Comparison of ENCODE assay signal across 34 cellular contexts in genomic region chr5:75862872-75863271, GRCh38.
"Had no signal": no experiment of that assay in that cellular context is flagged by ENCODE, and none has a peak within 500 bp of the region (broad histone marks: within the 10 kb centered on the region; RNA-seq: fewer than 3 reads in every experiment).

No MANE protein-coding gene starts in this region.

- H3K4me2 ChIP-seq: KMS-11, PC-9 had no signal

- H3K27ac ChIP-seq: ascending aorta, breast epithelium, KMS-11, PC-9, RWPE1, WERI-Rb-1 had no signal

- H3K36me3 ChIP-seq: ascending aorta, breast epithelium, WERI-Rb-1 had no signal

- H3K4me1 ChIP-seq: ascending aorta, breast epithelium had no signal

- H3K36me3 Mint-ChIP-seq: activated naive CD4-positive, alpha-beta T cell treated with anti-CD3 and anti-CD28 coated beads, Interleukin-2, amount 50 U/mL, for 24 hours; activated naive CD8-positive, alpha-beta T cell treated with anti-CD3 and anti-CD28 coated beads, Interleukin-2, amount 10 ng/mL, durations not matched to agents 7 days and 5 days; T-cell had no signal

- H3K27ac Mint-ChIP-seq: activated CD4-positive, alpha-beta T cell treated with anti-CD3 and anti-CD28 coated beads, Interleukin-2, amount 10 ng/mL, durations not matched to agents 24 days and 14 days; activated CD8-positive, alpha-beta T cell treated with anti-CD3 and anti-CD28 coated beads for 36 hours; activated naive CD4-positive, alpha-beta T cell treated with anti-CD3 and anti-CD28 coated beads, Interleukin-2, amount 50 U/mL, for 24 hours; activated naive CD8-positive, alpha-beta T cell treated with anti-CD3 and anti-CD28 coated beads, Interleukin-2, amount 10 ng/mL, durations not matched to agents 7 days and 5 days; activated T-cell treated with anti-CD3 and anti-CD28 coated beads, Interleukin-2, amount 50 U/mL, for 72 hours; activated T-helper 17 cell treated with anti-CD3 and anti-CD28 coated beads, Interleukin-2, amount 50 U/mL, for 72 hours; T-cell; T-helper 17 cell had no signal

- H3K4me3 Mint-ChIP-seq: activated CD4-positive, alpha-beta T cell treated with anti-CD3 and anti-CD28 coated beads, Interleukin-2, amount 10 ng/mL, durations not matched to agents 24 days and 14 days; activated CD8-positive, alpha-beta T cell treated with anti-CD3 and anti-CD28 coated beads for 36 hours; activated naive CD4-positive, alpha-beta T cell treated with anti-CD3 and anti-CD28 coated beads, Interleukin-2, amount 50 U/mL, for 24 hours; activated naive CD8-positive, alpha-beta T cell treated with anti-CD3 and anti-CD28 coated beads, Interleukin-2, amount 10 ng/mL, durations not matched to agents 7 days and 5 days; activated T-cell treated with anti-CD3 and anti-CD28 coated beads, Interleukin-2, amount 50 U/mL, for 72 hours; activated T-helper 17 cell treated with anti-CD3 and anti-CD28 coated beads, Interleukin-2, amount 50 U/mL, for 72 hours; T-cell; T-helper 17 cell had no signal

- H2AFZ ChIP-seq: PC-9 had no signal

- H3K27me3 Mint-ChIP-seq: activated CD4-positive, alpha-beta T cell treated with anti-CD3 and anti-CD28 coated beads, Interleukin-2, amount 10 ng/mL, durations not matched to agents 24 days and 14 days had no signal

- H3K4me1 Mint-ChIP-seq: activated CD4-positive, alpha-beta T cell treated with anti-CD3 and anti-CD28 coated beads, Interleukin-2, amount 10 ng/mL, durations not matched to agents 24 days and 14 days; activated naive CD4-positive, alpha-beta T cell treated with anti-CD3 and anti-CD28 coated beads, Interleukin-2, amount 50 U/mL, for 24 hours; activated naive CD8-positive, alpha-beta T cell treated with anti-CD3 and anti-CD28 coated beads, Interleukin-2, amount 10 ng/mL, durations not matched to agents 7 days and 5 days; activated T-helper 17 cell treated with anti-CD3 and anti-CD28 coated beads, Interleukin-2, amount 50 U/mL, for 72 hours; T-cell; T-helper 17 cell had no signal

- ATAC-seq: activated CD8-positive, alpha-beta T cell treated with anti-CD3 and anti-CD28 coated beads for 36 hours; activated T-cell treated with anti-CD3 and anti-CD28 coated beads, Interleukin-2, amount 50 U/mL, for 72 hours; activated T-helper 17 cell treated with anti-CD3 and anti-CD28 coated beads, Interleukin-2, amount 50 U/mL, for 72 hours; Right ventricle myocardium inferior; SK-N-SH treated with all-trans-retinoic acid at 6 μM for 48 hours; T-cell; T-helper 17 cell had no signal

- H3K9me3 ChIP-seq: ascending aorta, breast epithelium had no signal

- H3K4me3 ChIP-seq: ascending aorta, breast epithelium, PC-9 had no signal

- H3K27me3 ChIP-seq: ascending aorta, breast epithelium had no signal

- DNase-seq: activated CD4-positive, alpha-beta T cell treated with anti-CD3 and anti-CD28 coated beads, Interleukin-2, amount 10 ng/mL, durations not matched to agents 24 days and 14 days; activated CD4-positive, alpha-beta T cell treated with anti-CD3 and anti-CD28 coated beads, Interleukin-2, amount 50 U/mL, for 4 hours; activated CD8-positive, alpha-beta T cell treated with anti-CD3 and anti-CD28 coated beads for 36 hours; activated effector memory CD4-positive, alpha-beta T cell treated with anti-CD3 and anti-CD28 coated beads, Interleukin-2, amount 50 U/mL, for 16 hours; activated naive CD4-positive, alpha-beta T cell; activated naive CD8-positive, alpha-beta T cell treated with anti-CD3 and anti-CD28 coated beads, Interleukin-2, amount 10 ng/mL, durations not matched to agents 7 days and 5 days; activated T-cell treated with anti-CD3 and anti-CD28 coated beads, Interleukin-2, amount 50 U/mL, for 1 hour; activated T-cell treated with anti-CD3 and anti-CD28 coated beads, Interleukin-2, amount 50 U/mL, for 72 hours; amygdala; MM.1S; MV-4-11; NCI-H1092; NCI-H1436 treated with DMSO at 0.1 percent for 48 hours; NCI-H1694 treated with DMSO at 0.1 percent for 48 hours; NCI-H2029; NCI-H2107; NCI-H2227 treated with DMSO at 0.1 percent for 48 hours; NCI-H446; NCI-H524; NCI-H69; PC-9; SIG-M5; T-cell; T-helper 17 cell; T-helper 9 cell; WERI-Rb-1 had no signal

- H3K9me3 Mint-ChIP-seq: activated CD4-positive, alpha-beta T cell treated with anti-CD3 and anti-CD28 coated beads, Interleukin-2, amount 10 ng/mL, durations not matched to agents 24 days and 14 days; activated CD8-positive, alpha-beta T cell treated with anti-CD3 and anti-CD28 coated beads for 36 hours; activated naive CD4-positive, alpha-beta T cell treated with anti-CD3 and anti-CD28 coated beads, Interleukin-2, amount 50 U/mL, for 24 hours; activated naive CD8-positive, alpha-beta T cell treated with anti-CD3 and anti-CD28 coated beads, Interleukin-2, amount 10 ng/mL, durations not matched to agents 7 days and 5 days; activated T-cell treated with anti-CD3 and anti-CD28 coated beads, Interleukin-2, amount 50 U/mL, for 72 hours had no signal
